9 cellular contexts compared by ENCODE assay signal in genomic region chr17:10614536-10615155, GRCh38. TPM values are rescaled to one million over a fixed set of nuclear protein-coding genes. Genes with fewer than 3 reads are reported as not detected.
DNase-seq lines count a peak whose midpoint lies in the region; ATAC-seq and TF ChIP-seq lines count a peak whose summit lies in the region.
"Had no signal": no experiment of that assay in that cellular context is flagged by ENCODE, and none has a peak within 500 bp of the region (broad histone marks: within the 10 kb centered on the region; RNA-seq: fewer than 3 reads in every experiment).

No MANE protein-coding gene starts in this region.

- H3K9me3 ChIP-seq in Peyer's patch, result no peaks in the 10 kb centered on the region
- H3K9me3 ChIP-seq: BLaER1 treated with 17β-estradiol and CSF1 and Interleukin-3, amounts not matched to agents 10 nM and 100 nM had no signal

- no peaks in the 10 kb centered on the region for H3K4me1 ChIP-seq in Peyer's patch

- no peak overlapping the region for H3K27ac ChIP-seq in Peyer's patch
- H3K27ac ChIP-seq: BLaER1 treated with 17β-estradiol and CSF1 and Interleukin-3, amounts not matched to agents 10 nM and 100 nM had no signal

- H3K27ac Mint-ChIP-seq in endothelial cell (ENCODE audit: unreplicated experiment), result no peak overlapping the region

- ATAC-seq in GM21619 (IDR thresholded peaks at IDR 0.05; ENCODE audit: unreplicated experiment) (no peak), HG03175 (IDR thresholded peaks at IDR 0.05; ENCODE audit: unreplicated experiment) (no peak)

- TF ChIP-seq POLR2A in Peyer's patch (IDR thresholded peaks at IDR 0.05), result no peak

- H3K4me3 Mint-ChIP-seq in endothelial cell (ENCODE audit: unreplicated experiment), result no peak overlapping the region

- H3K36me3 Mint-ChIP-seq in endothelial cell (ENCODE audit: low read depth, unreplicated experiment), result no peaks in the 10 kb centered on the region

- TF ChIP-seq CTCF in Peyer's patch (IDR thresholded peaks at IDR 0.05) (peak; percentile 30 to 68 (median 62)), endothelial cell (IDR thresholded peaks at IDR 0.05; ENCODE audit: unreplicated experiment) (peak; percentile 91)

- H3K4me1 Mint-ChIP-seq in endothelial cell (ENCODE audit: unreplicated experiment), result no peaks in the 10 kb centered on the region

- CTCF ChIA-PET in HEK293T (lab: Yijun Ruan, JAX), result interaction anchor here (0.6 to 2.3 kb wide), 13 partner anchors 19 to 690 kb away, joined by 3 to 9 read pairs (median 4); no protein-coding TSS in a partner anchor

- no peaks in the 10 kb centered on the region for H3K9me3 Mint-ChIP-seq in endothelial cell (ENCODE audit: unreplicated experiment)

- H3K27me3 ChIP-seq in Peyer's patch, result no peaks in the 10 kb centered on the region
- H3K27me3 ChIP-seq: BLaER1 treated with 17β-estradiol and CSF1 and Interleukin-3, amounts not matched to agents 10 nM and 100 nM had no signal

- POLR2A ChIA-PET in HEK293T (lab: Yijun Ruan, JAX), result no interaction called here

- H3K4me3 ChIP-seq in Peyer's patch, result no peak overlapping the region
- H3K4me3 ChIP-seq: BLaER1 treated with 17β-estradiol and CSF1 and Interleukin-3, amounts not matched to agents 10 nM and 100 nM had no signal

- peak; percentile 31 for DNase-seq in NCI-H1436 (lab: John Stamatoyannopoulos, UW)
- DNase-seq in NCI-H1436 treated with DMSO at 0.1 percent for 48 hours (lab: John Stamatoyannopoulos, UW), result no peak
- peak; percentile 63 for DNase-seq in HEK293T (ENCODE audit: extremely low spot score)
- DNase-seq in Peyer's patch, result peak in 2 of 3 donors; percentile 20 to 63
- peak; percentile 77 for DNase-seq in endothelial cell (ENCODE audit: low spot score)
- DNase-seq in mucosa of gallbladder (ENCODE audit: low spot score), result peak; percentile 28

- H3K27me3 Mint-ChIP-seq in endothelial cell (ENCODE audit: unreplicated experiment), result peaks cover 1% of the 10 kb centered on the region

- no peaks in the 10 kb centered on the region for H3K36me3 ChIP-seq in Peyer's patch
- H3K36me3 ChIP-seq: BLaER1 treated with 17β-estradiol and CSF1 and Interleukin-3, amounts not matched to agents 10 nM and 100 nM had no signal

TF ChIP-seq in HEK293T, 16 proteins besides CTCF, POLR2A, EP300 and RAD21:
- TF ChIP-seq LEF1 (IDR thresholded peaks at IDR 0.05; ENCODE audit: borderline replicate concordance) (no peak), SUZ12 (IDR thresholded peaks at IDR 0.05) (no peak), FOXK2 (IDR thresholded peaks at IDR 0.05) (no peak), BHLHE40 (IDR thresholded peaks at IDR 0.05; ENCODE audit: borderline replicate concordance) (no peak), FOXM1 (IDR thresholded peaks at IDR 0.05; ENCODE audit: borderline replicate concordance) (no peak), FOXA1 (IDR thresholded peaks at IDR 0.05) (no peak), L3MBTL2 (conservative IDR thresholded peaks at IDR 0.05) (no peak), PKNOX1 (IDR thresholded peaks at IDR 0.05) (no peak), TARDBP (IDR thresholded peaks at IDR 0.05) (no peak), SP1 (IDR thresholded peaks at IDR 0.05) (no peak), ELF4 (IDR thresholded peaks at IDR 0.05) (no peak), CTBP1 (IDR thresholded peaks at IDR 0.05; ENCODE audit: borderline replicate concordance) (no peak), HDGF (IDR thresholded peaks at IDR 0.05; ENCODE audit: borderline replicate concordance) (no peak), ARNT (IDR thresholded peaks at IDR 0.05) (no peak), ZNF384 (IDR thresholded peaks at IDR 0.05) (no peak), NFRKB (IDR thresholded peaks at IDR 0.05) (no peak)
TF ChIP-seq in HEK293T: peak in this region for 0.

RNA-seq across cellular contexts. Expression of gene MYH3, which starts 42.5 kb away (rescaled TPM):
- total RNA-seq in Peyer's patch (10 to 100 TPM in 2 of 4 donors, 1 to 10 TPM in 2; 3.7 to 32.2 (median 8.4) TPM), endothelial cell (ENCODE audit: unreplicated experiment) (2.1 TPM), mucosa of gallbladder (3.4 TPM)
